ENCODE assay signal across 11 cellular contexts in genomic region chr13:42985312-42986175, GRCh38. TPM values are rescaled to one million over a fixed set of nuclear protein-coding genes. Genes with fewer than 3 reads are reported as not detected.
DNase-seq lines count a peak whose midpoint lies in the region; ATAC-seq, FAIRE-seq and TF ChIP-seq lines count a peak whose summit lies in the region.
"Had no signal": no experiment of that assay in that cellular context is flagged by ENCODE, and none has a peak within 500 bp of the region (broad histone marks: within the 10 kb centered on the region; RNA-seq: fewer than 3 reads in every experiment).

No MANE protein-coding gene starts in this region.

- H3K79me1 ChIP-seq in H1 (ENCODE audit: low read depth, low read length) = no peaks in the 10 kb centered on the region; the same call in 1 of the 2 replicates

- H3K27ac Mint-ChIP-seq in T-helper 1 cell treated with Interleukin-12 subunit alpha and Interleukin-12 subunit beta and Interleukin-4 antibody, amounts not matched to agents 30 μg/mL and 1 μg/mL, for 36 hours = peak overlapping the region; percentile 36
- peak overlapping the region; percentile 72 for H3K27ac Mint-ChIP-seq in memory B cell

- no peaks in the 10 kb centered on the region for H3K27me3 ChIP-seq in H1 (replicated peaks in 1 of 4; ENCODE audit: control insufficient read depth in 3 of 4, extremely low read depth in 1 of 4, insufficient read depth in 3 of 4, low read length in 3 of 4)
- H3K27me3 ChIP-seq in transverse colon = no peaks in the 10 kb centered on the region

- H3K4ac ChIP-seq in H1 (replicated peaks; ENCODE audit: insufficient read length, low read depth, low read length) = no peak overlapping the region

- H4K8ac ChIP-seq in H1 (ENCODE audit: extremely low read depth, insufficient read depth, low read length) = no peak overlapping the region

- no peak overlapping the region for H2BK5ac ChIP-seq in H1 (ENCODE audit: low read depth, low read length)

- H3K9me3 Mint-ChIP-seq in T-helper 1 cell treated with Interleukin-12 subunit alpha and Interleukin-12 subunit beta and Interleukin-4 antibody, amounts not matched to agents 30 μg/mL and 1 μg/mL, for 36 hours = no peaks in the 10 kb centered on the region
- no peaks in the 10 kb centered on the region for H3K9me3 Mint-ChIP-seq in memory B cell

- H2BK12ac ChIP-seq in H1 (ENCODE audit: low read depth, low read length) = peak overlapping the region; percentile 91; the same call in 1 of the 2 replicates

- no peak overlapping the region for H3K4me3 ChIP-seq in H1 (ENCODE audit: extremely low read depth in 1 of 4, insufficient read depth in 2 of 4, low read depth in 3 of 4, low read length in 4 of 4)
- H3K4me3 ChIP-seq in transverse colon = peak overlapping the region in 1 of 4 donors; percentile 2
- H3K4me3 ChIP-seq: HAP-1 had no signal

- H3K4me1 Mint-ChIP-seq in T-helper 1 cell treated with Interleukin-12 subunit alpha and Interleukin-12 subunit beta and Interleukin-4 antibody, amounts not matched to agents 30 μg/mL and 1 μg/mL, for 36 hours (ENCODE audit: low read depth) = peaks cover 53% of the 10 kb centered on the region
- H3K4me1 Mint-ChIP-seq in memory B cell = peaks cover 30% of the 10 kb centered on the region

- H4K91ac ChIP-seq in H1 (replicated peaks; ENCODE audit: insufficient read length, low read length) = no peak overlapping the region

- CTCF ChIA-PET in H1 (lab: Charles Lee; ENCODE audit: partially characterized antibody) = interaction anchor here (0.5 to 2.7 kb wide), 4 partner anchors 14 to 76 kb away, joined by 3 to 16 read pairs (median 6); no protein-coding TSS in a partner anchor

- POLR2A ChIA-PET in H1 (lab: Charles Lee; ENCODE audit: partially characterized antibody) = no interaction called here

- 87% methylated on average over 8 of the region's 8 CpGs; no CpG with 5 or more reads in 1 of the 2 experiments for WGBS in H1 (ENCODE audit: extremely low coverage in 1 of 2, insufficient coverage in 1 of 2, insufficient read length in 1 of 2, insufficient replicate concordance in 2 of 2, low coverage in 1 of 2, low lambda C conversion rate in 2 of 2, missing lambda C conversion rate in 1 of 2), 2 experiments
- 36 to 59% methylated on average over 6 to 8 of the region's 8 CpGs for WGBS in transverse colon (ENCODE audit: low coverage in 1 of 2), 2 donors

- H4K5ac ChIP-seq in H1 (ENCODE audit: insufficient read length, low read depth, low read length) = no peak overlapping the region

- no peak overlapping the region; a peak in 1 of 4 replicates for H3K4me2 ChIP-seq in H1 (ENCODE audit: insufficient read depth in 1 of 2, low read depth in 2 of 2, low read length in 2 of 2)

- TF ChIP-seq CTCF in H1 (IDR thresholded peaks at IDR 0.05; ENCODE audit: control extremely low read depth in 1 of 3, insufficient read depth in 1 of 3, low read depth in 1 of 3, low read length in 3 of 3) (no peak), transverse colon (IDR thresholded peaks at IDR 0.05) (no peak)

- TF ChIP-seq EP300 in H1 (IDR thresholded peaks at IDR 0.05; ENCODE audit: borderline replicate concordance in 1 of 2, low read depth in 2 of 2, low read length in 2 of 2) (no peak), transverse colon (IDR thresholded peaks at IDR 0.05; ENCODE audit: low read depth) (no peak)

- peaks cover 0 to 4% (median 3%) of the 10 kb centered on the region in 4 experiments; a peak in 4 of 7 replicates for H3K4me1 ChIP-seq in H1 (replicated peaks in 1 of 4; ENCODE audit: control insufficient read depth in 3 of 4, insufficient read depth in 4 of 4, low read length in 3 of 4)
- H3K4me1 ChIP-seq in transverse colon = peaks cover 14 to 46% (median 26%) of the 10 kb centered on the region in 4 donors

- H3K27ac ChIP-seq in H1 (ENCODE audit: low read depth, low read length) = no peak overlapping the region
- peak overlapping the region; percentile 80 to 90 (median 84) for H3K27ac ChIP-seq in transverse colon

- H3K79me2 ChIP-seq in H1 (ENCODE audit: control insufficient read depth in 1 of 2, insufficient read depth in 2 of 2, low read length in 2 of 2) = no peaks in the 10 kb centered on the region

- H2BK120ac ChIP-seq in H1 (replicated peaks; ENCODE audit: low read depth, low read length) = no peak overlapping the region

- H3K9ac ChIP-seq in H1 (replicated peaks in 1 of 4; ENCODE audit: extremely low read depth in 1 of 4, low read depth in 3 of 4, low read length in 3 of 4) = no peak overlapping the region

- ATAC-seq in memory B cell (ENCODE audit: low read depth) = no peak
- no peak for ATAC-seq in HG03354 (IDR thresholded peaks at IDR 0.05; ENCODE audit: poor library complexity, severe bottlenecking, unreplicated experiment)

- no peak for FAIRE-seq in H1 (lab: Jason Lieb, UNC)

- H3K27me3 Mint-ChIP-seq in T-helper 1 cell treated with Interleukin-12 subunit alpha and Interleukin-12 subunit beta and Interleukin-4 antibody, amounts not matched to agents 30 μg/mL and 1 μg/mL, for 36 hours (ENCODE audit: low read depth) = no peaks in the 10 kb centered on the region
- H3K27me3 Mint-ChIP-seq in memory B cell = no peaks in the 10 kb centered on the region

- H3K36me3 Mint-ChIP-seq in T-helper 1 cell treated with Interleukin-12 subunit alpha and Interleukin-12 subunit beta and Interleukin-4 antibody, amounts not matched to agents 30 μg/mL and 1 μg/mL, for 36 hours (ENCODE audit: low read depth) = peaks cover 52% of the 10 kb centered on the region
- peaks cover 12% of the 10 kb centered on the region for H3K36me3 Mint-ChIP-seq in memory B cell

- H3K18ac ChIP-seq in H1 (ENCODE audit: extremely low read depth, low read length) = no peak overlapping the region; the same call in 1 of the 2 replicates

- H2AFZ ChIP-seq in H1 (ENCODE audit: low read length) = no peak overlapping the region

- TF ChIP-seq RAD21 in H1 (IDR thresholded peaks at IDR 0.05 in 1 of 2, conservative IDR thresholded peaks at IDR 0.05 in 1 of 2; ENCODE audit: low read depth in 2 of 2, low read length in 2 of 2) = no peak

- H3K23ac ChIP-seq in H1 (ENCODE audit: insufficient read length) = no peak overlapping the region

- H3K23me2 ChIP-seq in H1 (ENCODE audit: low read depth, low read length) = no peaks in the 10 kb centered on the region

- DNase-seq in T-helper 1 cell (no peak), H1 (ENCODE audit: low read depth in 1 of 2, low spot score in 2 of 2) (no peak), memory B cell (ENCODE audit: low spot score in 2 of 2) (no peak), transverse colon (peak; percentile 81), NOMO-1 (lab: John Stamatoyannopoulos, UW; ENCODE audit: unreplicated experiment in 2 of 2) (no peak), putamen (ENCODE audit: low spot score) (no peak)
- DNase-seq: ACHN, SW 1271 had no signal

- TF ChIP-seq POLR2A in H1 (IDR thresholded peaks at IDR 0.05; ENCODE audit: control extremely low read depth in 1 of 2, low read depth in 2 of 2, low read length in 2 of 2) (no peak), transverse colon (IDR thresholded peaks at IDR 0.05) (peak; percentile 29)

- intact Hi-C loops in transverse colon (cut with DNase I; ENCODE audit: low total_unique reads) = no loop called here

- H3K56ac ChIP-seq in H1 (replicated peaks; ENCODE audit: insufficient read length, low read depth, low read length) = no peak overlapping the region

- H2BK15ac ChIP-seq in H1 (ENCODE audit: low read length) = no peak overlapping the region

- H3K36me3 ChIP-seq in H1 (ENCODE audit: control insufficient read depth in 2 of 4, insufficient read depth in 4 of 4, low read length in 3 of 4) (no peaks in the 10 kb centered on the region), transverse colon (no peaks in the 10 kb centered on the region)
- H3K36me3 ChIP-seq: HAP-1 had no signal

- no peaks in the 10 kb centered on the region for H3K9me3 ChIP-seq in H1 (ENCODE audit: insufficient read depth in 2 of 2, low read depth in 1 of 2, low read length in 1 of 2)
- no peaks in the 10 kb centered on the region for H3K9me3 ChIP-seq in transverse colon
- H3K9me3 ChIP-seq: HAP-1 had no signal

- in situ Hi-C loops in transverse colon (cut with MboI; ENCODE audit: low pct_ligation_motif_present in 1 of 4, low pct_unique_long_range_greater_than_20kb in 1 of 4, low sequenced_read_pairs in 3 of 4) = no loop called here

- no peaks in the 10 kb centered on the region for H4K20me1 ChIP-seq in H1 (replicated peaks in 1 of 2; ENCODE audit: control insufficient read depth in 1 of 2, insufficient read depth in 2 of 2, low read length in 2 of 2)

- H2AK5ac ChIP-seq in H1 (ENCODE audit: low read depth, low read length) = no peak overlapping the region

- no peak overlapping the region for H2BK20ac ChIP-seq in H1 (ENCODE audit: low read length)

- no peak overlapping the region for H3K14ac ChIP-seq in H1 (ENCODE audit: insufficient read length)

- H3K4me3 Mint-ChIP-seq in T-helper 1 cell treated with Interleukin-12 subunit alpha and Interleukin-12 subunit beta and Interleukin-4 antibody, amounts not matched to agents 30 μg/mL and 1 μg/mL, for 36 hours = no peak overlapping the region
- no peak overlapping the region for H3K4me3 Mint-ChIP-seq in memory B cell

TF ChIP-seq in H1, 55 proteins besides CTCF, POLR2A, EP300 and RAD21 (continues in another document):
- TF ChIP-seq RXRA (IDR thresholded peaks at IDR 0.05; ENCODE audit: insufficient read depth, low read depth, low read length) (no peak), MAFK (IDR thresholded peaks at IDR 0.05; ENCODE audit: low read depth, low read length) (no peak), POU5F1 (IDR thresholded peaks at IDR 0.05; ENCODE audit: low read depth, low read length) (no peak)

RNA-seq across cellular contexts. Expression of gene EPSTI1, which starts 6.5 kb away (rescaled TPM):
- 0.37 and 0.46 TPM in 2 replicates for total RNA-seq in H1 (2021; fragmentation: NEBNext Ultra II Directional; extraction: Animal tissue kit (Norgen Biotek cat#: 25700))
- polyA plus RNA-seq in H1 (2011; rRNA removed) = 0.11 and 0.23 TPM in 2 replicates
- 0.22 TPM for polyA plus RNA-seq in H1 (2011; cell fraction: cytosol; rRNA removed)
- 0.06 TPM for polyA plus RNA-seq in H1 (2011; cell fraction: nucleus; rRNA removed)
- 0.18 to 0.60 TPM (median 0.31 TPM) in 4 replicates for polyA plus RNA-seq in H1 (2012, experiment 1 of 2)
- not detected for polyA plus RNA-seq in H1 (2012, experiment 2 of 2)
- polyA plus RNA-seq in H1 (2013, experiment 1 of 2) = 0.30 TPM
- polyA plus RNA-seq in H1 (2013, experiment 2 of 2) = 0.35 TPM
- polyA minus RNA-seq in H1 (2011; rRNA and poly(A)+ RNA removed) = 0.06 and 0.41 TPM in 2 replicates
- polyA minus RNA-seq in H1 (2011; cell fraction: cytosol; rRNA and poly(A)+ RNA removed) = not detected
- polyA minus RNA-seq in H1 (2011; cell fraction: nucleus; rRNA and poly(A)+ RNA removed) = 0.90 TPM
- total RNA-seq in transverse colon = 100 to 1,000 TPM in 1 of 4 donors, 10 to 100 TPM in 3; 13.1 to 145 (median 18.7) TPM

RNA-seq across cellular contexts. Expression of gene DNAJC15, which starts 37.8 kb away (rescaled TPM):
- 5.8 and 6.5 TPM in 2 replicates for total RNA-seq in H1 (2021; fragmentation: NEBNext Ultra II Directional; extraction: Animal tissue kit (Norgen Biotek cat#: 25700))
- 20.8 and 21.8 TPM in 2 replicates for polyA plus RNA-seq in H1 (2011; rRNA removed)
- 23.5 TPM for polyA plus RNA-seq in H1 (2011; cell fraction: cytosol; rRNA removed)
- 19.1 TPM for polyA plus RNA-seq in H1 (2011; cell fraction: nucleus; rRNA removed)
- 14.2 to 21.8 TPM (median 17.7 TPM) in 4 replicates for polyA plus RNA-seq in H1 (2012, experiment 1 of 2)
- 2.9 TPM for polyA plus RNA-seq in H1 (2012, experiment 2 of 2)
- polyA plus RNA-seq in H1 (2013, experiment 1 of 2) = 2.4 TPM
- polyA plus RNA-seq in H1 (2013, experiment 2 of 2) = 2.5 TPM
- polyA minus RNA-seq in H1 (2011; rRNA and poly(A)+ RNA removed) = 9.1 and 11.8 TPM in 2 replicates
- polyA minus RNA-seq in H1 (2011; cell fraction: cytosol; rRNA and poly(A)+ RNA removed) = 21.1 TPM
- 11.1 TPM for polyA minus RNA-seq in H1 (2011; cell fraction: nucleus; rRNA and poly(A)+ RNA removed)
- total RNA-seq in transverse colon = 10 to 100 TPM; 10.5 to 18.3 (median 11.4) TPM
